1 cellular context compared by ENCODE assay signal in genomic region chr12:5808956-5809355, GRCh38.
TF ChIP-seq lines count a peak whose summit lies in the region.

No MANE protein-coding gene starts in this region.

TF ChIP-seq in HepG2, 621 proteins besides CTCF, POLR2A, EP300 and RAD21 (continued from another document):
- TF ChIP-seq ZNF710 (CRISPR knock-in tag; IDR thresholded peaks at IDR 0.05; ENCODE audit: borderline replicate concordance) (no peak), AKNA (CRISPR knock-in tag; IDR thresholded peaks at IDR 0.05; ENCODE audit: borderline replicate concordance) (no peak)
TF ChIP-seq in HepG2: peak in this region for 0.
